Comparison of ENCODE assay signal across 12 cellular contexts in the genomic region with DNA sequence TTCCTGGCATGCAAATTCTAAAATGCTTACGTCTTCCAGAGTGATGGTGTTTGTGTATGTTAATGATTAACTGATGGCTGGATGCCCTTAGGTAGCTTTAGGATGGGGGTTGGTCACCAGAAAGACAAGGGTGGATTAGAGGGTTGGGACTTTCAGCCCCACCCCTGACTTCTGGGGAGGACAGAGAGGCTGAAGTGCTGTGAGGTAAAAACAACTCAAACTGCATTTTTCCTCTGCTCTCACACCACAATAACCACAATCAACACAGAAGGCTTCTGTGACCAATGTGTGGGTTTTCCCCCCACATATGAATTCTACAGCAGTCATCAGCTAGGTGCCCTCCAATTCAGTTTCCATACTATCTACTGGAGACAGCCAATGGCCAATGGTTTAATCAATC. TPM values are rescaled to one million over a fixed set of nuclear protein-coding genes. Genes with fewer than 3 reads are reported as not detected.
A peak's percentile ranks its signal among the peaks of the same experiment; 100 is the strongest.
DNase-seq lines count a peak whose midpoint lies in the region; ATAC-seq and TF ChIP-seq lines count a peak whose summit lies in the region.
"Had no signal": no experiment of that assay in that cellular context is flagged by ENCODE, and none has a peak within 500 bp of the region (broad histone marks: within the 10 kb centered on the region; RNA-seq: fewer than 3 reads in every experiment).

No MANE protein-coding gene starts in this region.

- no peak overlapping the region for H3K27ac ChIP-seq in esophagus muscularis mucosa (replicated peaks in 1 of 4)
- H3K27ac ChIP-seq in substantia nigra (ENCODE audit: low read depth, low read length, poor library complexity, severe bottlenecking): no peak overlapping the region
- H3K27ac ChIP-seq: ascending aorta had no signal

- no peak for TF ChIP-seq EP300 in esophagus muscularis mucosa (IDR thresholded peaks at IDR 0.05)

- intact Hi-C loops in esophagus muscularis mucosa (cut with DNase I): no loop called here

- H3K27me3 ChIP-seq in esophagus muscularis mucosa: no peaks in the 10 kb centered on the region
- H3K27me3 ChIP-seq: ascending aorta had no signal

- H3K36me3 ChIP-seq in esophagus muscularis mucosa: no peaks in the 10 kb centered on the region
- H3K36me3 ChIP-seq: ascending aorta had no signal

- TF ChIP-seq POLR2A in esophagus muscularis mucosa (IDR thresholded peaks at IDR 0.05; ENCODE audit: low read depth): no peak

- 22% methylated on average over 1 of the region's 1 CpG for WGBS in esophagus muscularis mucosa

- no peaks in the 10 kb centered on the region for H3K9me3 ChIP-seq in esophagus muscularis mucosa
- H3K9me3 ChIP-seq: ascending aorta had no signal

- H3K4me3 ChIP-seq in esophagus muscularis mucosa: no peak overlapping the region
- H3K4me3 ChIP-seq: ascending aorta had no signal

- no peaks in the 10 kb centered on the region for H3K4me1 ChIP-seq in esophagus muscularis mucosa
- H3K4me1 ChIP-seq: ascending aorta had no signal

- DNase-seq in DMS53 treated with DMSO at 0.1 percent for 48 hours (lab: John Stamatoyannopoulos, UW; ENCODE audit: unreplicated experiment) (peak; percentile 38), SW480 (ENCODE audit: low spot score) (peak; percentile 70), esophagus muscularis mucosa (ENCODE audit: extremely low spot score) (no peak), substantia nigra (lab: John Stamatoyannopoulos, UW) (no peak), NCI-H1105 (lab: John Stamatoyannopoulos, UW) (no peak)
- DNase-seq in effector CD8-positive, alpha-beta T cell (lab: John Stamatoyannopoulos, UW): no peak
- DNase-seq: activated B cell treated with CpG ODN at 0.5 μM for 24 hours; CD4-positive, CD25-positive, alpha-beta regulatory T cell; NCI-H446 treated with DMSO at 0.1 percent for 48 hours had no signal

- no peak for TF ChIP-seq CTCF in esophagus muscularis mucosa (IDR thresholded peaks at IDR 0.05)

- ATAC-seq in GM19452 (IDR thresholded peaks at IDR 0.05; ENCODE audit: unreplicated experiment) (peak; percentile 89), HG03045 (IDR thresholded peaks at IDR 0.05; ENCODE audit: unreplicated experiment) (peak; percentile 96)

RNA-seq across cellular contexts. Expression of a gene that starts 18.7 kb away (rescaled TPM):
- 1 to 10 TPM in 2 of 4 donors, under 1 TPM in 2; 0.75 to 2.1 (median 1.00) TPM for total RNA-seq in esophagus muscularis mucosa
- total RNA-seq: activated B cell treated with CpG ODN at 0.5 μM for 24 hours; CD4-positive, CD25-positive, alpha-beta regulatory T cell had no signal

Comparison
In these comparisons a context has a peak if more than half of its experiments do, and no peak if none do; other contexts are left out.
1. DNase-seq: peak in DMS53 treated with DMSO at 0.1 percent for 48 hours (single experiment) and SW480 (single experiment); none in esophagus muscularis mucosa (single experiment), substantia nigra (0 of 49), NCI-H1105 (single experiment) and effector CD8-positive, alpha-beta T cell (single experiment).